ENCODE assay signal across 1 cellular context in genomic region chr3:56123487-56123886, GRCh38.
A peak's percentile ranks its signal among the peaks of the same experiment; 100 is the strongest.
TF ChIP-seq lines count a peak whose summit lies in the region.

No MANE protein-coding gene starts in this region.

TF ChIP-seq in WTC11, 78 proteins besides CTCF, POLR2A, EP300 and RAD21 (continued from another document):
- TF ChIP-seq, protein P1, sequence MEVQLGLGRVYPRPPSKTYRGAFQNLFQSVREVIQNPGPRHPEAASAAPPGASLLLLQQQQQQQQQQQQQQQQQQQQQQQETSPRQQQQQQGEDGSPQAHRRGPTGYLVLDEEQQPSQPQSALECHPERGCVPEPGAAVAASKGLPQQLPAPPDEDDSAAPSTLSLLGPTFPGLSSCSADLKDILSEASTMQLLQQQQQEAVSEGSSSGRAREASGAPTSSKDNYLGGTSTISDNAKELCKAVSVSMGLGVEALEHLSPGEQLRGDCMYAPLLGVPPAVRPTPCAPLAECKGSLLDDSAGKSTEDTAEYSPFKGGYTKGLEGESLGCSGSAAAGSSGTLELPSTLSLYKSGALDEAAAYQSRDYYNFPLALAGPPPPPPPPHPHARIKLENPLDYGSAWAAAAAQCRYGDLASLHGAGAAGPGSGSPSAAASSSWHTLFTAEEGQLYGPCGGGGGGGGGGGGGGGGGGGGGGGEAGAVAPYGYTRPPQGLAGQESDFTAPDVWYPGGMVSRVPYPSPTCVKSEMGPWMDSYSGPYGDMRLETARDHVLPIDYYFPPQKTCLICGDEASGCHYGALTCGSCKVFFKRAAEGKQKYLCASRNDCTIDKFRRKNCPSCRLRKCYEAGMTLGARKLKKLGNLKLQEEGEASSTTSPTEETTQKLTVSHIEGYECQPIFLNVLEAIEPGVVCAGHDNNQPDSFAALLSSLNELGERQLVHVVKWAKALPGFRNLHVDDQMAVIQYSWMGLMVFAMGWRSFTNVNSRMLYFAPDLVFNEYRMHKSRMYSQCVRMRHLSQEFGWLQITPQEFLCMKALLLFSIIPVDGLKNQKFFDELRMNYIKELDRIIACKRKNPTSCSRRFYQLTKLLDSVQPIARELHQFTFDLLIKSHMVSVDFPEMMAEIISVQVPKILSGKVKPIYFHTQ (CRISPR knock-in tag; IDR thresholded peaks at IDR 0.05) = peak; percentile 67; the same call in 1 of the 2 replicates
- TF ChIP-seq ZNF263 (CRISPR knock-in tag; IDR thresholded peaks at IDR 0.05; ENCODE audit: low read depth) = no peak
- TF ChIP-seq ZNF423 (CRISPR knock-in tag; IDR thresholded peaks at IDR 0.05) = peak; percentile 82; the same call in 1 of the 2 replicates
- TF ChIP-seq ETV6 (CRISPR knock-in tag; IDR thresholded peaks at IDR 0.05) = 0 out of 2 replicates have a peak, but pooled peaks have one; percentile 58
- peak; percentile 56; the same call in 1 of the 2 replicates for TF ChIP-seq FOXP4 (CRISPR knock-in tag; IDR thresholded peaks at IDR 0.05)
- TF ChIP-seq, protein P2, sequence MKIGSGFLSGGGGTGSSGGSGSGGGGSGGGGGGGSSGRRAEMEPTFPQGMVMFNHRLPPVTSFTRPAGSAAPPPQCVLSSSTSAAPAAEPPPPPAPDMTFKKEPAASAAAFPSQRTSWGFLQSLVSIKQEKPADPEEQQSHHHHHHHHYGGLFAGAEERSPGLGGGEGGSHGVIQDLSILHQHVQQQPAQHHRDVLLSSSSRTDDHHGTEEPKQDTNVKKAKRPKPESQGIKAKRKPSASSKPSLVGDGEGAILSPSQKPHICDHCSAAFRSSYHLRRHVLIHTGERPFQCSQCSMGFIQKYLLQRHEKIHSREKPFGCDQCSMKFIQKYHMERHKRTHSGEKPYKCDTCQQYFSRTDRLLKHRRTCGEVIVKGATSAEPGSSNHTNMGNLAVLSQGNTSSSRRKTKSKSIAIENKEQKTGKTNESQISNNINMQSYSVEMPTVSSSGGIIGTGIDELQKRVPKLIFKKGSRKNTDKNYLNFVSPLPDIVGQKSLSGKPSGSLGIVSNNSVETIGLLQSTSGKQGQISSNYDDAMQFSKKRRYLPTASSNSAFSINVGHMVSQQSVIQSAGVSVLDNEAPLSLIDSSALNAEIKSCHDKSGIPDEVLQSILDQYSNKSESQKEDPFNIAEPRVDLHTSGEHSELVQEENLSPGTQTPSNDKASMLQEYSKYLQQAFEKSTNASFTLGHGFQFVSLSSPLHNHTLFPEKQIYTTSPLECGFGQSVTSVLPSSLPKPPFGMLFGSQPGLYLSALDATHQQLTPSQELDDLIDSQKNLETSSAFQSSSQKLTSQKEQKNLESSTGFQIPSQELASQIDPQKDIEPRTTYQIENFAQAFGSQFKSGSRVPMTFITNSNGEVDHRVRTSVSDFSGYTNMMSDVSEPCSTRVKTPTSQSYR (CRISPR knock-in tag; IDR thresholded peaks at IDR 0.05) = no peak
- TF ChIP-seq, protein P3, sequence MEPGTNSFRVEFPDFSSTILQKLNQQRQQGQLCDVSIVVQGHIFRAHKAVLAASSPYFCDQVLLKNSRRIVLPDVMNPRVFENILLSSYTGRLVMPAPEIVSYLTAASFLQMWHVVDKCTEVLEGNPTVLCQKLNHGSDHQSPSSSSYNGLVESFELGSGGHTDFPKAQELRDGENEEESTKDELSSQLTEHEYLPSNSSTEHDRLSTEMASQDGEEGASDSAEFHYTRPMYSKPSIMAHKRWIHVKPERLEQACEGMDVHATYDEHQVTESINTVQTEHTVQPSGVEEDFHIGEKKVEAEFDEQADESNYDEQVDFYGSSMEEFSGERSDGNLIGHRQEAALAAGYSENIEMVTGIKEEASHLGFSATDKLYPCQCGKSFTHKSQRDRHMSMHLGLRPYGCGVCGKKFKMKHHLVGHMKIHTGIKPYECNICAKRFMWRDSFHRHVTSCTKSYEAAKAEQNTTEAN (CRISPR knock-in tag; IDR thresholded peaks at IDR 0.05) = no peak
- TF ChIP-seq EMX1 (CRISPR knock-in tag; IDR thresholded peaks at IDR 0.05) = no peak
- TF ChIP-seq CREM (CRISPR knock-in tag; IDR thresholded peaks at IDR 0.05) = no peak
- no peak for TF ChIP-seq HMGA2 (CRISPR knock-in tag; IDR thresholded peaks at IDR 0.05)
- peak; percentile 62; the same call in 1 of the 2 replicates for TF ChIP-seq ZSCAN18 (CRISPR knock-in tag; IDR thresholded peaks at IDR 0.05)
